In the genomic region with DNA sequence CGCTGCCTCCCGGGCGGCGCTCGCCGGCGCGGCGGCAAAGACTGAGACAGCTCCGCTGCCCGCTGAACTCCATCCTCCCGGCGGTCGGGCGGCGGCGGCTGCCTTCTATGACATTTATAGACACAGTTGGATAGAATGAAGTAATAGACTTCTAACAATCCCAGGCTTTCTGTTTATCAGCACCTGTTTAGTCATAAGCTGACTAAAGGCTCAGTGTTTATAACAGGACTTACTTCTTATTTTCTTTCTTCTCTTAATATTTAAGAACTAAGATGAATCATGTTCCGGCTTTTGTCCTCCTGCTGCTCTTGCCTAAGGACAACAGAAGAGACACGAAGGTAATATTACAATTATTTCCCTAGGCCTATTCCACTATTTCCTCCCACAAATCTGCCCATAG, we compare ENCODE assay signal across 29 cellular contexts. TPM values are rescaled to one million over a fixed set of nuclear protein-coding genes. Genes with fewer than 3 reads are reported as not detected.
A peak's percentile ranks its signal among the peaks of the same experiment; 100 is the strongest.
DNase-seq lines count a peak whose midpoint lies in the region; ATAC-seq and TF ChIP-seq lines count a peak whose summit lies in the region.
"Had no signal": no experiment of that assay in that cellular context is flagged by ENCODE, and none has a peak within 500 bp of the region (broad histone marks: within the 10 kb centered on the region; RNA-seq: fewer than 3 reads in every experiment).

No MANE protein-coding gene starts in this region.

- H3K27me3 ChIP-seq in ACC112 (ENCODE audit: insufficient read depth, low read length) (no peaks in the 10 kb centered on the region), brain microvascular endothelial cell (replicated peaks) (no peaks in the 10 kb centered on the region)
- H3K27me3 ChIP-seq: pancreas, stomach, transverse colon had no signal

- H3K4me1 ChIP-seq in ACC112 (ENCODE audit: control insufficient read depth, insufficient read depth, low read length, unreplicated experiment): peaks cover 16% of the 10 kb centered on the region
- H3K4me1 ChIP-seq: HAP-1, pancreas, stomach, transverse colon had no signal

- ATAC-seq in HG03045 (IDR thresholded peaks at IDR 0.05; ENCODE audit: unreplicated experiment): no peak
- no peak for ATAC-seq in HG02678 (IDR thresholded peaks at IDR 0.05; ENCODE audit: unreplicated experiment)
- ATAC-seq: activated T-cell treated with anti-CD3 and anti-CD28 coated beads, Interleukin-2, amount 50 U/mL, for 4 hours; naive thymus-derived CD8-positive, alpha-beta T cell; pancreas; right cardiac atrium had no signal

- peak; percentile 67 for DNase-seq in LHCN-M2 (ENCODE audit: low read depth)
- DNase-seq in brain microvascular endothelial cell: no peak
- peak; percentile 41 to 53 for DNase-seq in foreskin fibroblast
- no peak for DNase-seq in inferior parietal cortex (ENCODE audit: extremely low spot score)
- DNase-seq in DMS53 (lab: John Stamatoyannopoulos, UW): no peak
- DNase-seq: ACHN; activated CD4-positive, CD25-positive, alpha-beta regulatory T cell treated with anti-CD3 and anti-CD28 coated beads, Interleukin-2, amount 50 U/mL, for 72 hours; activated naive CD4-positive, alpha-beta T cell; activated T-cell treated with anti-CD3 and anti-CD28 coated beads, Interleukin-2, amount 50 U/mL, for 4 hours; amniotic stem cell; C1 segment of cervical spinal cord; central memory CD4-positive, alpha-beta T cell; Kasumi-1; naive thymus-derived CD8-positive, alpha-beta T cell; NCI-H1105; NCI-H2029; NCI-H345; NCI-H82; pancreas; right cardiac atrium; Right ventricle myocardium superior; stomach; transverse colon had no signal

- H3K4me3 ChIP-seq in ACC112 (ENCODE audit: low read depth, low read length): no peak overlapping the region
- no peak overlapping the region for H3K4me3 ChIP-seq in brain microvascular endothelial cell (ENCODE audit: low read depth, low read length)
- no peak overlapping the region for H3K4me3 ChIP-seq in foreskin fibroblast (ENCODE audit: low read depth in 1 of 2, low read length in 2 of 2)
- H3K4me3 ChIP-seq: HAP-1, pancreas, stomach, transverse colon had no signal

- H2AFZ ChIP-seq in ACC112 (ENCODE audit: low read length, unreplicated experiment): no peak overlapping the region

- H3K79me2 ChIP-seq in ACC112 (ENCODE audit: control insufficient read depth, insufficient read depth, low read length, unreplicated experiment): no peaks in the 10 kb centered on the region

- no peaks in the 10 kb centered on the region for H3K36me3 ChIP-seq in ACC112 (ENCODE audit: insufficient read depth, low read length)
- no peaks in the 10 kb centered on the region for H3K36me3 ChIP-seq in brain microvascular endothelial cell (replicated peaks)
- H3K36me3 ChIP-seq: HAP-1, pancreas, stomach, transverse colon had no signal

- H3K27ac ChIP-seq in ACC112 (ENCODE audit: low read depth, low read length) (peak overlapping the region; percentile 74), brain microvascular endothelial cell (peak overlapping the region; percentile 36)
- H3K27ac ChIP-seq: pancreas, stomach, transverse colon had no signal

- in situ Hi-C loops in brain microvascular endothelial cell (cut with HindIII; ENCODE audit: low pct_ligation_motif_present, low sequenced_read_pairs): no loop called here

- TF ChIP-seq CTCF in brain microvascular endothelial cell (IDR thresholded peaks at IDR 0.05; ENCODE audit: low read depth, low read length, missing control alignments) (no peak), foreskin fibroblast (IDR thresholded peaks at IDR 0.05; ENCODE audit: low read depth, low read length) (no peak)

RNA-seq across cellular contexts. Expression of gene ARL13A, which starts 3.9 kb away (rescaled TPM):
- not detected in 2 replicates for total RNA-seq in LHCN-M2 (2014; rRNA removed)
- polyA plus RNA-seq in LHCN-M2 (2012): not detected
- total RNA-seq: activated T-cell treated with anti-CD3 and anti-CD28 coated beads, Interleukin-2, amount 50 U/mL, for 4 hours; naive thymus-derived CD8-positive, alpha-beta T cell; OCI-LY7; pancreas; right cardiac atrium; Right ventricle myocardium superior; stomach; transverse colon had no signal
- polyA plus RNA-seq: esophagus; naive thymus-derived CD8-positive, alpha-beta T cell; pancreas; right cardiac atrium; stomach had no signal

RNA-seq across cellular contexts. Expression of gene XKRX, which starts 44.7 kb away (rescaled TPM):
- 0.06 and 0.11 TPM in 2 replicates for total RNA-seq in LHCN-M2 (2014; rRNA removed)
- polyA plus RNA-seq in LHCN-M2 (2012): 0.05 TPM
- total RNA-seq: right cardiac atrium, Right ventricle myocardium superior had no signal
- polyA plus RNA-seq: right cardiac atrium had no signal

Comparison
In these comparisons a context has a peak if more than half of its experiments do, and no peak if none do; other contexts are left out.
1. DNase-seq: peak in LHCN-M2 (single experiment) and foreskin fibroblast (2 of 2); none in brain microvascular endothelial cell (single experiment), inferior parietal cortex (single experiment) and DMS53 (single experiment).